ENCODE assay signal across 1 cellular context in the genomic region with DNA sequence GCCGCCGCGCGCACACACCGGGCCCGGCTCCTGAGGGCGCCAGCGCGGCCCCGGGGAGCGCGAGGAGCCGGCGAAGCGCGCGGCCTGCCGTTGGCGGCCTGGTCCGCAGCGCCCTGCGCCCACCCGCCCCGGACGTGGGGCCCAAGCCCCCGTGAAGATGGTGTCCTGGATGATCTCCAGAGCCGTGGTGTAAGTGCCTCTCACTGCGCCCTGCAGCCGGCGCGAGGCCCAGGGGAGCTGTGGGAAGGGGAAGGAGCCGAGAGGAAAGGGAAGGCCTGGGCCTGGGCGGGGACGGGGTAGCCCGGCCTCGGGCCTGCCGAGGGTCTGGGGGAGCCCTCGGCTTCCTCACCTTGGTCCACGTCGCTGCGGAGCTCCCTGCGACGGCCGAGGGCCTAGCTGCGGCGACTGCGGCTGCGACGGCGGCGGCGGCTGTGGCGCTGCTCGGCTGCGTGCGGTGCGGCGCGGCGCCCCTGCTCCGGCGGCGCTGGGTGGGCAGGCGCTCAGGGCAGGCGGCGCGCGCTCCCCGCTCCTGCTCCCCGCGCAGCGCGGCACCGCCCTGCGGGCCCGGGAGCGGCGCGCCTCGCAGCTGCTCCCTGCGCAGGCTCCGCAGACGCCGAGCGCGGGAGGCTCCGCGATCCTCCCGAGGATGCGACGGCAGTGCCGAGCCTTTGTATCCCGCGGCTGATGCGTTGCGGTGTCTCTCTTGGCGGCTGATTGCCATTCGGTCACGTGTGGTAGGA.
TF ChIP-seq lines count a peak whose summit lies in the region.

REEP3 (plus strand) TSS at position 13 of the 740 bp plus-strand sequence; CDS start at position 158, 145 bp downstream.

TF ChIP-seq in GM12878, 131 proteins besides CTCF, POLR2A, EP300 and RAD21 (continued from another document):
- TF ChIP-seq, protein P1, sequence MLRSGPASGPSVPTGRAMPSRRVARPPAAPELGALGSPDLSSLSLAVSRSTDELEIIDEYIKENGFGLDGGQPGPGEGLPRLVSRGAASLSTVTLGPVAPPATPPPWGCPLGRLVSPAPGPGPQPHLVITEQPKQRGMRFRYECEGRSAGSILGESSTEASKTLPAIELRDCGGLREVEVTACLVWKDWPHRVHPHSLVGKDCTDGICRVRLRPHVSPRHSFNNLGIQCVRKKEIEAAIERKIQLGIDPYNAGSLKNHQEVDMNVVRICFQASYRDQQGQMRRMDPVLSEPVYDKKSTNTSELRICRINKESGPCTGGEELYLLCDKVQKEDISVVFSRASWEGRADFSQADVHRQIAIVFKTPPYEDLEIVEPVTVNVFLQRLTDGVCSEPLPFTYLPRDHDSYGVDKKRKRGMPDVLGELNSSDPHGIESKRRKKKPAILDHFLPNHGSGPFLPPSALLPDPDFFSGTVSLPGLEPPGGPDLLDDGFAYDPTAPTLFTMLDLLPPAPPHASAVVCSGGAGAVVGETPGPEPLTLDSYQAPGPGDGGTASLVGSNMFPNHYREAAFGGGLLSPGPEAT (IDR thresholded peaks at IDR 0.05; ENCODE audit: low read depth), result no peak
- TF ChIP-seq EED (IDR thresholded peaks at IDR 0.05; ENCODE audit: low read depth), result no peak
- TF ChIP-seq, protein P2, sequence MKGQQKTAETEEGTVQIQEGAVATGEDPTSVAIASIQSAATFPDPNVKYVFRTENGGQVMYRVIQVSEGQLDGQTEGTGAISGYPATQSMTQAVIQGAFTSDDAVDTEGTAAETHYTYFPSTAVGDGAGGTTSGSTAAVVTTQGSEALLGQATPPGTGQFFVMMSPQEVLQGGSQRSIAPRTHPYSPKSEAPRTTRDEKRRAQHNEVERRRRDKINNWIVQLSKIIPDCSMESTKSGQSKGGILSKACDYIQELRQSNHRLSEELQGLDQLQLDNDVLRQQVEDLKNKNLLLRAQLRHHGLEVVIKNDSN (IDR thresholded peaks at IDR 0.05; ENCODE audit: borderline replicate concordance, extremely low read length, insufficient read depth, low read depth, low read length), result peak; percentile 46
- TF ChIP-seq ZNF24 (IDR thresholded peaks at IDR 0.05), result no peak
- no peak; the same call in 1 of the 2 replicates for TF ChIP-seq POLR2AphosphoS5 (IDR thresholded peaks at IDR 0.05; ENCODE audit: low read length)
- no peak for TF ChIP-seq MEF2B (IDR thresholded peaks at IDR 0.05; ENCODE audit: partially characterized antibody, poor library complexity, severe bottlenecking)
- TF ChIP-seq STAT3 (IDR thresholded peaks at IDR 0.05; ENCODE audit: low read depth, low read length), result no peak
- TF ChIP-seq SUPT20H (IDR thresholded peaks at IDR 0.05; ENCODE audit: borderline replicate concordance, control insufficient read depth, low read depth, low read length), result no peak
- TF ChIP-seq ASH2L (IDR thresholded peaks at IDR 0.05; ENCODE audit: borderline replicate concordance, low read depth), result no peak
- no peak for TF ChIP-seq KDM1A (IDR thresholded peaks at IDR 0.05; ENCODE audit: borderline replicate concordance)
- TF ChIP-seq, protein P3, sequence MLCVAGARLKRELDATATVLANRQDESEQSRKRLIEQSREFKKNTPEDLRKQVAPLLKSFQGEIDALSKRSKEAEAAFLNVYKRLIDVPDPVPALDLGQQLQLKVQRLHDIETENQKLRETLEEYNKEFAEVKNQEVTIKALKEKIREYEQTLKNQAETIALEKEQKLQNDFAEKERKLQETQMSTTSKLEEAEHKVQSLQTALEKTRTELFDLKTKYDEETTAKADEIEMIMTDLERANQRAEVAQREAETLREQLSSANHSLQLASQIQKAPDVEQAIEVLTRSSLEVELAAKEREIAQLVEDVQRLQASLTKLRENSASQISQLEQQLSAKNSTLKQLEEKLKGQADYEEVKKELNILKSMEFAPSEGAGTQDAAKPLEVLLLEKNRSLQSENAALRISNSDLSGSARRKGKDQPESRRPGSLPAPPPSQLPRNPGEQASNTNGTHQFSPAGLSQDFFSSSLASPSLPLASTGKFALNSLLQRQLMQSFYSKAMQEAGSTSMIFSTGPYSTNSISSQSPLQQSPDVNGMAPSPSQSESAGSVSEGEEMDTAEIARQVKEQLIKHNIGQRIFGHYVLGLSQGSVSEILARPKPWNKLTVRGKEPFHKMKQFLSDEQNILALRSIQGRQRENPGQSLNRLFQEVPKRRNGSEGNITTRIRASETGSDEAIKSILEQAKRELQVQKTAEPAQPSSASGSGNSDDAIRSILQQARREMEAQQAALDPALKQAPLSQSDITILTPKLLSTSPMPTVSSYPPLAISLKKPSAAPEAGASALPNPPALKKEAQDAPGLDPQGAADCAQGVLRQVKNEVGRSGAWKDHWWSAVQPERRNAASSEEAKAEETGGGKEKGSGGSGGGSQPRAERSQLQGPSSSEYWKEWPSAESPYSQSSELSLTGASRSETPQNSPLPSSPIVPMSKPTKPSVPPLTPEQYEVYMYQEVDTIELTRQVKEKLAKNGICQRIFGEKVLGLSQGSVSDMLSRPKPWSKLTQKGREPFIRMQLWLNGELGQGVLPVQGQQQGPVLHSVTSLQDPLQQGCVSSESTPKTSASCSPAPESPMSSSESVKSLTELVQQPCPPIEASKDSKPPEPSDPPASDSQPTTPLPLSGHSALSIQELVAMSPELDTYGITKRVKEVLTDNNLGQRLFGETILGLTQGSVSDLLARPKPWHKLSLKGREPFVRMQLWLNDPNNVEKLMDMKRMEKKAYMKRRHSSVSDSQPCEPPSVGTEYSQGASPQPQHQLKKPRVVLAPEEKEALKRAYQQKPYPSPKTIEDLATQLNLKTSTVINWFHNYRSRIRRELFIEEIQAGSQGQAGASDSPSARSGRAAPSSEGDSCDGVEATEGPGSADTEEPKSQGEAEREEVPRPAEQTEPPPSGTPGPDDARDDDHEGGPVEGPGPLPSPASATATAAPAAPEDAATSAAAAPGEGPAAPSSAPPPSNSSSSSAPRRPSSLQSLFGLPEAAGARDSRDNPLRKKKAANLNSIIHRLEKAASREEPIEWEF (IDR thresholded peaks at IDR 0.05; ENCODE audit: insufficient replicate concordance, low read depth, low read length), result no peak
- TF ChIP-seq BCL11A (IDR thresholded peaks at IDR 0.05; ENCODE audit: low read depth, low read length), result no peak
- TF ChIP-seq PAX5 (IDR thresholded peaks at IDR 0.05; ENCODE audit: borderline replicate concordance, low read depth, low read length), result no peak
- TF ChIP-seq, protein P4, sequence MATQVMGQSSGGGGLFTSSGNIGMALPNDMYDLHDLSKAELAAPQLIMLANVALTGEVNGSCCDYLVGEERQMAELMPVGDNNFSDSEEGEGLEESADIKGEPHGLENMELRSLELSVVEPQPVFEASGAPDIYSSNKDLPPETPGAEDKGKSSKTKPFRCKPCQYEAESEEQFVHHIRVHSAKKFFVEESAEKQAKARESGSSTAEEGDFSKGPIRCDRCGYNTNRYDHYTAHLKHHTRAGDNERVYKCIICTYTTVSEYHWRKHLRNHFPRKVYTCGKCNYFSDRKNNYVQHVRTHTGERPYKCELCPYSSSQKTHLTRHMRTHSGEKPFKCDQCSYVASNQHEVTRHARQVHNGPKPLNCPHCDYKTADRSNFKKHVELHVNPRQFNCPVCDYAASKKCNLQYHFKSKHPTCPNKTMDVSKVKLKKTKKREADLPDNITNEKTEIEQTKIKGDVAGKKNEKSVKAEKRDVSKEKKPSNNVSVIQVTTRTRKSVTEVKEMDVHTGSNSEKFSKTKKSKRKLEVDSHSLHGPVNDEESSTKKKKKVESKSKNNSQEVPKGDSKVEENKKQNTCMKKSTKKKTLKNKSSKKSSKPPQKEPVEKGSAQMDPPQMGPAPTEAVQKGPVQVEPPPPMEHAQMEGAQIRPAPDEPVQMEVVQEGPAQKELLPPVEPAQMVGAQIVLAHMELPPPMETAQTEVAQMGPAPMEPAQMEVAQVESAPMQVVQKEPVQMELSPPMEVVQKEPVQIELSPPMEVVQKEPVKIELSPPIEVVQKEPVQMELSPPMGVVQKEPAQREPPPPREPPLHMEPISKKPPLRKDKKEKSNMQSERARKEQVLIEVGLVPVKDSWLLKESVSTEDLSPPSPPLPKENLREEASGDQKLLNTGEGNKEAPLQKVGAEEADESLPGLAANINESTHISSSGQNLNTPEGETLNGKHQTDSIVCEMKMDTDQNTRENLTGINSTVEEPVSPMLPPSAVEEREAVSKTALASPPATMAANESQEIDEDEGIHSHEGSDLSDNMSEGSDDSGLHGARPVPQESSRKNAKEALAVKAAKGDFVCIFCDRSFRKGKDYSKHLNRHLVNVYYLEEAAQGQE (IDR thresholded peaks at IDR 0.05; ENCODE audit: low read depth, low read length), result no peak
- TF ChIP-seq RBBP5 (conservative IDR thresholded peaks at IDR 0.05), result no peak
- no peak for TF ChIP-seq NR2C1 (IDR thresholded peaks at IDR 0.05)
TF ChIP-seq in GM12878: peak in this region for 20.
